8 cellular contexts compared by ENCODE assay signal in the genomic region with DNA sequence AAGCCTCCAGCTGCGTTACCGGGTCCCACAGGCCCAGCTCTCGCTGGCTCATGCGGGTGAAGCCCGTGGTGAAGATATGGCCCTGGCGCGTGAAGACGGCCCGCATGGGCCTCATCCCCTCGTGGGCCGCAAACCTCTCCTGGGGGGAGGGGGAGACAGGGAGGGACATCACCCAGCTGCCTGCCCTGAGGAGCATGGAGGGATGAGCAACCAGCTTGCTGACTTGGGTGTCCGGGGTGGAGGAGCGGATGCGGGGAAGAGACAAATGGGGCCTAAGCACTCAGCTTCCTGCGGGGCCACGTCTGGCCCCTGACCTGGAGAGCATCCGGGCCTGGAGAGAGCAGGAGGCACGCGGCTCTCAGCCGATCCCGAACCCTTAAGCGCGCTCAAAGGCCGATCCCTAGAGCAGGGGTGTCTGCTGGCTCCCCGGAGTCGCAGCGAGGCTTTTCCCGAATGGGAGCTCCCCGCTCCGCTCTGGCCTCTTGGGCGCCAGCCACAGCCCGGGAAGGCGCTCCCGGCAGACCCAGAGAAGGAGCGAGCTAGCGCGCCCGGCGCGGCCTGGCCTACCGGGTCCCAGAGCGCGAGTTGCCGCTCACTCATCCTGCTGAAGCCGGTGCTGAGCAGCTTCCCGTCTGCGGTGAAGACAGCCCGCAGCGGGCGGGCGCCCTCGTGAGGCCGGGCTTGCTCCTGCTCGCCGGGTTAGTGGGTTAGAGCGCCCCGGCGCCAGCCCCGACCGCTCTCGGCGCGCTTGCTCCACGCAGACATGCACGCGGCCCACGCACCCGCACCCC. TPM values are rescaled to one million over a fixed set of nuclear protein-coding genes. Genes with fewer than 3 reads are reported as not detected.
DNase-seq lines count a peak whose midpoint lies in the region; ATAC-seq and TF ChIP-seq lines count a peak whose summit lies in the region.

No MANE protein-coding gene starts in this region.

- TF ChIP-seq POLR2A in GM18951 (IDR thresholded peaks at IDR 0.05; ENCODE audit: extremely low read depth, insufficient read depth, insufficient read length), result peak; percentile 29

- ATAC-seq in left lung (peak; percentile 75), GM21528 (IDR thresholded peaks at IDR 0.05; ENCODE audit: low FRiP score, unreplicated experiment) (no peak)

- peaks cover 0 to 77% of the 10 kb centered on the region in 2 donors for H3K27me3 ChIP-seq in left lung

- TF ChIP-seq CTCF in left lung (IDR thresholded peaks at IDR 0.05), result peak; percentile 60 to 66

- intact Hi-C loops in left lung (cut with DNase I), result no loop called here

- H3K4me1 ChIP-seq in left lung, result peaks cover 35 to 69% of the 10 kb centered on the region in 2 donors

- in situ Hi-C loops in GM18951 (cut with MboI; ENCODE audit: low sequenced_read_pairs, unreplicated experiment), result no loop called here

- no peaks in the 10 kb centered on the region for H3K36me3 ChIP-seq in left lung

- H3K4me3 ChIP-seq in left lung, result peak overlapping the region; percentile 28 to 43

- DNase-seq in 8988T (peak; percentile 84), NCI-H146 (lab: John Stamatoyannopoulos, UW) (peak; percentile 81), left lung (peak; percentile 91 to 99)
- peak; percentile 92 for DNase-seq in activated CD4-positive, alpha-beta T cell treated with anti-CD3 and anti-CD28 coated beads for 48 hours
- peak; percentile 90 for DNase-seq in stimulated activated CD4-positive, alpha-beta T cell treated with anti-CD3 and anti-CD28 coated beads, Interleukin-4, amount 100 ng/mL, for 1 hour

- H3K27ac ChIP-seq in cingulate gyrus (ENCODE audit: low read depth, low read length) (peak overlapping the region; percentile 19), left lung (peak overlapping the region; percentile 44 to 62)

- no peaks in the 10 kb centered on the region for H3K9me3 ChIP-seq in left lung

RNA-seq across cellular contexts. Expression of a gene that starts 5.0 kb away (rescaled TPM):
- 1 to 10 TPM; 3.8 to 3.9 TPM for total RNA-seq in left lung

RNA-seq across cellular contexts. Expression of a gene that starts 24.7 kb away (rescaled TPM):
- 10 to 100 TPM in 1 of 2 donors, 1 to 10 TPM in 1; 8.8 to 10.2 TPM for total RNA-seq in left lung

RNA-seq across cellular contexts. Expression of a gene that starts 28.2 kb away (rescaled TPM):
- 10 to 100 TPM; 40.3 to 48.3 TPM for total RNA-seq in left lung

RNA-seq across cellular contexts. Expression of a gene that starts 49.2 kb away (rescaled TPM):
- total RNA-seq in left lung, result 10 to 100 TPM; 53.3 to 58.5 TPM

RNA-seq across cellular contexts. Expression of a gene that starts 50.8 kb away (rescaled TPM):
- 10 to 100 TPM; 10.9 to 11.3 TPM for total RNA-seq in left lung
